Comparison of ENCODE assay signal across 19 cellular contexts in the genomic region with DNA sequence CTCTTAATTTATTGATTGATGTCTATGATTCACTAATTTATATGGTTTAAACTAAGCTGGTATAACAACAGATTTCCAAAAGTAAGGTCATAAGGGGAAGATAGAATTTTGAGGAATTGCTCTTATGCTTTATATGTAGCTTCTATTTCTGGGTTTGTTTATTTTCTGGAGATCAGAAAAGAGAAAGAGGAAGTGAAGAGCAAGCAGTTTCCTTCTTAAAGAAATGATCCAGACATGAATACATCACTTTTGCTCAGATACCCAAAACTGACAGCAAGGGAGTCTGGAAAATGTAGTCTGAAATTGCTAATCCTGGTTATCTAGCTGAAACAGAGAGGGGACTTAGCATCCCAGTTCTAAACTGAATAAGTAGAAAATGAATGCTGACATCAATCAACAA.
DNase-seq lines count a peak whose midpoint lies in the region; ATAC-seq and TF ChIP-seq lines count a peak whose summit lies in the region.
"Had no signal": no experiment of that assay in that cellular context is flagged by ENCODE, and none has a peak within 500 bp of the region (broad histone marks: within the 10 kb centered on the region; RNA-seq: fewer than 3 reads in every experiment).

No MANE protein-coding gene starts in this region.

- H3K18ac ChIP-seq in mesenchymal stem cell (ENCODE audit: low read depth in 1 of 2, low read length in 2 of 2), result no peak overlapping the region

- H4K20me1 ChIP-seq in DND-41 (ENCODE audit: insufficient read depth, low read length), result no peaks in the 10 kb centered on the region

- H2AFZ ChIP-seq in DND-41 (ENCODE audit: low read depth, low read length) (peak overlapping the region; percentile 23; the same call in 1 of the 2 replicates), mesenchymal stem cell (ENCODE audit: low read depth, low read length) (no peak overlapping the region)

- H3K79me2 ChIP-seq in DND-41 (ENCODE audit: insufficient read depth, low read length), result no peaks in the 10 kb centered on the region

- ATAC-seq in DND-41 (ENCODE audit: insufficient read depth, low read depth), result no peak
- ATAC-seq in GM18520 (IDR thresholded peaks at IDR 0.05; ENCODE audit: unreplicated experiment), result no peak
- ATAC-seq: CD8-positive, alpha-beta T cell; Panc1; T-helper 17 cell had no signal

- H2BK5ac ChIP-seq in mesenchymal stem cell (ENCODE audit: low read depth, low read length, poor library complexity, severe bottlenecking), result no peak overlapping the region

- H3K4ac ChIP-seq in mesenchymal stem cell (ENCODE audit: low read depth in 1 of 2, low read length in 2 of 2), result no peak overlapping the region

- H3K9me3 ChIP-seq in DND-41 (ENCODE audit: insufficient read depth, low read length, severe bottlenecking) (no peaks in the 10 kb centered on the region), mesenchymal stem cell (ENCODE audit: control insufficient read depth, low read length) (no peaks in the 10 kb centered on the region)

- no peak for TF ChIP-seq CTCF in DND-41 (IDR thresholded peaks at IDR 0.05; ENCODE audit: borderline replicate concordance, extremely low read depth, low read length, poor library complexity, severe bottlenecking)

- H3K36me3 ChIP-seq in DND-41 (ENCODE audit: insufficient read depth, low read length) (no peaks in the 10 kb centered on the region), mesenchymal stem cell (ENCODE audit: control insufficient read depth in 1 of 2, insufficient read depth in 2 of 2, low read depth in 1 of 2, low read length in 2 of 2) (no peaks in the 10 kb centered on the region)

- H2BK120ac ChIP-seq in mesenchymal stem cell (ENCODE audit: low read depth, low read length), result no peak overlapping the region

- H3K4me3 ChIP-seq in DND-41 (ENCODE audit: low read depth in 1 of 2, low read length in 2 of 2), result no peak overlapping the region
- no peak overlapping the region for H3K4me3 ChIP-seq in mesenchymal stem cell (ENCODE audit: insufficient read depth in 1 of 2, low read depth in 1 of 2, low read length in 2 of 2)

- DNase-seq in DND-41 (no peak), Kasumi-1 (lab: John Stamatoyannopoulos, UW) (peak; percentile 17 to 27), OCI-M1 (lab: John Stamatoyannopoulos, UW) (peak; percentile 6), mesenchymal stem cell (peak; percentile 12), cerebellar nuclear complex (lab: John Stamatoyannopoulos, UW) (no peak), hypothalamus (lab: John Stamatoyannopoulos, UW) (no peak)
- DNase-seq: C1 segment of cervical spinal cord; CD8-positive, alpha-beta T cell; H7; Karpas-422; NCI-H1105; NCI-H146; NCI-H2029 treated with DMSO at 0.1 percent for 48 hours; NCI-H345; NCI-H526; SW 1271; T-helper 17 cell had no signal

- no peak overlapping the region for H3K27ac ChIP-seq in DND-41 (ENCODE audit: low read length)
- H3K27ac ChIP-seq in mesenchymal stem cell (ENCODE audit: low read length, poor library complexity, severe bottlenecking), result no peak overlapping the region

- H4K8ac ChIP-seq in mesenchymal stem cell (ENCODE audit: low read length), result no peak overlapping the region

- H3K9ac ChIP-seq in DND-41 (ENCODE audit: low read depth, low read length) (no peak overlapping the region), mesenchymal stem cell (ENCODE audit: low read length) (no peak overlapping the region)

- H3K4me2 ChIP-seq in DND-41 (ENCODE audit: insufficient read depth, low read length) (no peak overlapping the region), mesenchymal stem cell (ENCODE audit: low read length, poor library complexity, severe bottlenecking) (no peak overlapping the region)

- no peak overlapping the region for H2BK15ac ChIP-seq in mesenchymal stem cell (ENCODE audit: low read depth, poor library complexity, severe bottlenecking)

- H3K27me3 ChIP-seq in DND-41 (ENCODE audit: insufficient read depth, low read length, poor library complexity), result no peaks in the 10 kb centered on the region
- H3K27me3 ChIP-seq in mesenchymal stem cell (ENCODE audit: control insufficient read depth in 1 of 2, insufficient read depth in 1 of 2, low read length in 2 of 2), result no peaks in the 10 kb centered on the region

- H2AK5ac ChIP-seq in mesenchymal stem cell (ENCODE audit: low read length, severe bottlenecking), result no peak overlapping the region

- no peaks in the 10 kb centered on the region for H3K79me1 ChIP-seq in mesenchymal stem cell (replicated peaks; ENCODE audit: low read length, poor library complexity, severe bottlenecking)

- no peak overlapping the region for H3K14ac ChIP-seq in mesenchymal stem cell (ENCODE audit: low read length in 2 of 2)

- no peak overlapping the region for H3K23ac ChIP-seq in mesenchymal stem cell (ENCODE audit: low read length in 2 of 2)

- H2BK12ac ChIP-seq in mesenchymal stem cell (ENCODE audit: low read length in 2 of 2), result no peak overlapping the region

- H4K91ac ChIP-seq in mesenchymal stem cell (ENCODE audit: low read length), result no peak overlapping the region

- H3K4me1 ChIP-seq in DND-41 (ENCODE audit: insufficient read depth, low read length), result peaks cover 36% of the 10 kb centered on the region
- no peaks in the 10 kb centered on the region for H3K4me1 ChIP-seq in mesenchymal stem cell (ENCODE audit: control insufficient read depth, insufficient read depth, low read depth, low read length)

Comparison
In these comparisons a context has a peak if more than half of its experiments do, and no peak if none do; other contexts are left out.
1. DNase-seq: peak in Kasumi-1 (2 of 2), OCI-M1 (single experiment) and mesenchymal stem cell (single experiment); none in DND-41 (single experiment), cerebellar nuclear complex (0 of 2) and hypothalamus (0 of 51).